In the genomic region with DNA sequence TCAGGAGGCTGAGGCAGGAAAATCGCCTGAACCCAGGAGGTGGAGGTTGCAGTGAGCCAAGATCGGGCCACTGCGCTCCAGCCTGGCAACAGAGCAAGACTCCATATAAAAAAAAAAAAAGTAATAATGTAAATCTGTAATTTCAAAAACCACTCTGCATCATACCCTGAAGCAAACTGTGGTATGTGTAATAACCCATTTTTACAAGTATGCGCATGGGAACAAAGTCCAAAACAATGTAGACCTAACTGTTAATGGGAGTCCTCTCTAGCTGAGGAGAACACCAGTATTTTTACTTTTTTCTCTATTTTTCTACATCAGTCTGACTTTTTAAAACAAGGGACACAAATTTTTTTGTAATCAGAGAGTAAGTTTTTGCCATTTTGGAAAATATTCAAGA, we compare ENCODE assay signal across 26 cellular contexts. TPM values are rescaled to one million over a fixed set of nuclear protein-coding genes. Genes with fewer than 3 reads are reported as not detected.
A peak's percentile ranks its signal among the peaks of the same experiment; 100 is the strongest.
DNase-seq lines count a peak whose midpoint lies in the region; ATAC-seq and TF ChIP-seq lines count a peak whose summit lies in the region.
"Had no signal": no experiment of that assay in that cellular context is flagged by ENCODE, and none has a peak within 500 bp of the region (broad histone marks: within the 10 kb centered on the region; RNA-seq: fewer than 3 reads in every experiment).

No MANE protein-coding gene starts in this region.

- H3K9me3 Mint-ChIP-seq in MCF 10A (ENCODE audit: unreplicated experiment) = no peaks in the 10 kb centered on the region
- H3K9me3 Mint-ChIP-seq: CD4-positive, alpha-beta T cell; CD8-positive, alpha-beta T cell had no signal

- in situ Hi-C loops in transverse colon (cut with MboI; ENCODE audit: low pct_ligation_motif_present in 1 of 4, low pct_unique_long_range_greater_than_20kb in 1 of 4, low sequenced_read_pairs in 3 of 4) = no loop called here

- WGBS in transverse colon (ENCODE audit: low coverage in 1 of 2), 2 donors = 33 to 64% methylated on average over 4 of the region's 4 CpGs

- H3K27ac ChIP-seq in breast epithelium (no peak overlapping the region), transverse colon (peak overlapping the region; percentile 10 to 58 (median 50))
- H3K27ac ChIP-seq: 22Rv1; A549; BLaER1 treated with 17β-estradiol and CSF1 and Interleukin-3, amounts not matched to agents 10 nM and 100 nM; C4-2B had no signal

- H3K4me1 ChIP-seq in breast epithelium (no peaks in the 10 kb centered on the region), mucosa of descending colon (ENCODE audit: low read depth) (peaks cover 19% of the 10 kb centered on the region), transverse colon (peaks cover 0 to 18% (median 11%) of the 10 kb centered on the region in 4 donors)
- H3K4me1 ChIP-seq: A549 had no signal

- H3K27me3 Mint-ChIP-seq in MCF 10A (ENCODE audit: insufficient read depth, unreplicated experiment) = no peaks in the 10 kb centered on the region
- H3K27me3 Mint-ChIP-seq: B cell; CD4-positive, alpha-beta T cell had no signal

- intact Hi-C loops in MCF 10A (cut with micrococcal nuclease) = no loop called here
- intact Hi-C loops in breast epithelium (cut with DNase I; ENCODE audit: low total_unique reads) = no loop called here
- intact Hi-C loops in left colon (cut with DNase I, micrococcal nuclease) = no loop called here
- intact Hi-C loops in mucosa of descending colon (cut with DNase I, micrococcal nuclease) = no loop called here
- intact Hi-C loops in transverse colon (cut with DNase I; ENCODE audit: low total_unique reads) = no loop called here

- H3K4me3 Mint-ChIP-seq in MCF 10A (ENCODE audit: unreplicated experiment) = no peak overlapping the region
- H3K4me3 Mint-ChIP-seq: B cell; CD4-positive, alpha-beta T cell; CD8-positive, alpha-beta T cell had no signal

- H3K4me3 ChIP-seq in breast epithelium (no peak overlapping the region), mucosa of descending colon (no peak overlapping the region), transverse colon (no peak overlapping the region)
- H3K4me3 ChIP-seq: A549; BLaER1 treated with 17β-estradiol and CSF1 and Interleukin-3, amounts not matched to agents 10 nM and 100 nM; GM12878 had no signal

- CTCF ChIA-PET in MCF 10A (lab: Yijun Ruan, JAX) = interaction anchor here (0.9 kb wide), 1 partner anchor 20 kb away, joined by 4 read pairs; no protein-coding TSS in a partner anchor

- H3K9me3 ChIP-seq in breast epithelium (no peaks in the 10 kb centered on the region), mucosa of descending colon (no peaks in the 10 kb centered on the region), transverse colon (no peaks in the 10 kb centered on the region)
- H3K9me3 ChIP-seq: A549; BLaER1 treated with 17β-estradiol and CSF1 and Interleukin-3, amounts not matched to agents 10 nM and 100 nM; Caco-2 had no signal

- DNase-seq in MCF 10A (ENCODE audit: unreplicated experiment) (no peak), breast epithelium (ENCODE audit: low spot score in 2 of 2) (no peak), left colon (peak in 1 of 2 donors; percentile 16), mucosa of descending colon (peak in 1 of 3 donors; percentile 33), transverse colon (no peak), NCI-H345 treated with DMSO at 0.1 percent for 48 hours (lab: John Stamatoyannopoulos, UW; ENCODE audit: unreplicated experiment) (no peak), hepatic stellate cell (ENCODE audit: low spot score) (no peak), retina (no peak)
- DNase-seq: AML-193; Caco-2; Calu3; CD4-positive, alpha-beta T cell; CD8-positive, alpha-beta T cell; DMS 273 treated with DMSO at 0.1 percent for 48 hours; DMS153; DMS53; DMS79; DND-41; EL; GDM1 had no signal

- no peaks in the 10 kb centered on the region for H3K36me3 Mint-ChIP-seq in MCF 10A (ENCODE audit: insufficient read depth, unreplicated experiment)
- H3K36me3 Mint-ChIP-seq: CD8-positive, alpha-beta T cell had no signal

- H3K36me3 ChIP-seq in breast epithelium = no peaks in the 10 kb centered on the region
- no peaks in the 10 kb centered on the region for H3K36me3 ChIP-seq in mucosa of descending colon (ENCODE audit: low read depth)
- no peaks in the 10 kb centered on the region for H3K36me3 ChIP-seq in transverse colon
- H3K36me3 ChIP-seq: BLaER1 treated with 17β-estradiol and CSF1 and Interleukin-3, amounts not matched to agents 10 nM and 100 nM had no signal

- no peaks in the 10 kb centered on the region for H3K4me1 Mint-ChIP-seq in MCF 10A (ENCODE audit: insufficient read depth, unreplicated experiment)
- H3K4me1 Mint-ChIP-seq: B cell had no signal

- peak overlapping the region; percentile 25 for H3K27ac Mint-ChIP-seq in MCF 10A (ENCODE audit: low read depth, unreplicated experiment)
- H3K27ac Mint-ChIP-seq: B cell; CD4-positive, alpha-beta T cell; CD8-positive, alpha-beta T cell had no signal

- BruUV-seq in MCF 10A (replicated peaks; lab: Mats Ljungman, UMichigan) = no TSS peak

- TF ChIP-seq CTCF in MCF 10A (IDR thresholded peaks at IDR 0.05; ENCODE audit: unreplicated experiment) (no peak), breast epithelium (IDR thresholded peaks at IDR 0.05) (no peak), mucosa of descending colon (IDR thresholded peaks at IDR 0.05) (no peak), transverse colon (IDR thresholded peaks at IDR 0.05) (no peak)

- TF ChIP-seq EP300 in transverse colon (IDR thresholded peaks at IDR 0.05; ENCODE audit: low read depth) = no peak

- POLR2A ChIA-PET in MCF 10A (lab: Yijun Ruan, JAX) = interaction anchor here (1.7 kb wide), 1 partner anchor 25 kb away, joined by 4 read pairs; no protein-coding TSS in a partner anchor

- H3K27me3 ChIP-seq in breast epithelium (no peaks in the 10 kb centered on the region), transverse colon (no peaks in the 10 kb centered on the region)
- H3K27me3 ChIP-seq: BLaER1 treated with 17β-estradiol and CSF1 and Interleukin-3, amounts not matched to agents 10 nM and 100 nM had no signal

- TF ChIP-seq POLR2A in breast epithelium (IDR thresholded peaks at IDR 0.05) (no peak), transverse colon (IDR thresholded peaks at IDR 0.05) (no peak)

- peak; percentile 90 for ATAC-seq in left colon
- ATAC-seq in mucosa of descending colon = peak; percentile 94
- ATAC-seq: A549; CD8-positive, alpha-beta T cell; GM12878 had no signal

RNA-seq across cellular contexts. Expression of a gene that starts 25.9 kb away (rescaled TPM):
- total RNA-seq in MCF 10A (2022) = 27.2 and 36.7 TPM in 2 replicates
- total RNA-seq in breast epithelium = 10 to 100 TPM; 12.5 to 35.4 (median 33.7) TPM
- total RNA-seq in left colon = 100 to 1,000 TPM; 168 to 172 TPM
- total RNA-seq in mucosa of descending colon = 100 to 1,000 TPM in 2 of 3 donors, 10 to 100 TPM in 1; 91.6 to 208 (median 155) TPM
- total RNA-seq in transverse colon = 100 to 1,000 TPM in 3 of 4 donors, 10 to 100 TPM in 1; 77.0 to 167 (median 163) TPM

Comparison
In these comparisons a context has a peak if more than half of its experiments do, and no peak if none do; other contexts are left out.
1. H3K27ac ChIP-seq: peak in transverse colon (4 of 4); none in breast epithelium (0 of 2).